Comparison of ENCODE assay signal across 10 cellular contexts in genomic region chr20:64261138-64261537, GRCh38. TPM values are rescaled to one million over a fixed set of nuclear protein-coding genes. Genes with fewer than 3 reads are reported as not detected.
DNase-seq lines count a peak whose midpoint lies in the region; ATAC-seq and TF ChIP-seq lines count a peak whose summit lies in the region.
"Had no signal": no experiment of that assay in that cellular context is flagged by ENCODE, and none has a peak within 500 bp of the region (broad histone marks: within the 10 kb centered on the region; RNA-seq: fewer than 3 reads in every experiment).

No MANE protein-coding gene starts in this region.

- no peak for ATAC-seq in HG02610 (IDR thresholded peaks at IDR 0.05; ENCODE audit: unreplicated experiment)

- TF ChIP-seq CTCF in fibroblast of pulmonary artery (IDR thresholded peaks at IDR 0.05; ENCODE audit: low read length, missing control alignments), result no peak
- no peak for TF ChIP-seq CTCF in osteocyte (IDR thresholded peaks at IDR 0.05)

- peaks cover 66% of the 10 kb centered on the region for H3K4me1 Mint-ChIP-seq in osteocyte (ENCODE audit: unreplicated experiment)

- no peaks in the 10 kb centered on the region for H3K9me3 Mint-ChIP-seq in osteocyte (ENCODE audit: unreplicated experiment)
- H3K9me3 Mint-ChIP-seq: dendritic cell treated with granulocyte-macrophage colony-stimulating factor and Interleukin-4, amounts not matched to agents 40 ng/mL and 50 ng/mL, for 4 days had no signal

- peak overlapping the region; percentile 94 for H3K27ac Mint-ChIP-seq in osteocyte (ENCODE audit: unreplicated experiment)
- H3K27ac Mint-ChIP-seq: dendritic cell treated with granulocyte-macrophage colony-stimulating factor and Interleukin-4, amounts not matched to agents 40 ng/mL and 50 ng/mL, for 4 days had no signal

- H3K4me3 ChIP-seq in BLaER1, result no peak overlapping the region
- H3K4me3 ChIP-seq in fibroblast of pulmonary artery (replicated peaks; ENCODE audit: low read depth, low read length), result no peak overlapping the region

- peaks cover 92% of the 10 kb centered on the region for H4K20me1 ChIP-seq in BLaER1

- peaks cover 47% of the 10 kb centered on the region for H3K36me3 ChIP-seq in BLaER1

- 0 out of 2 replicates have a peak overlapping the region, but pooled peaks have one; percentile 1 for H3K27ac ChIP-seq in BLaER1

- no peak overlapping the region for H3K9ac ChIP-seq in BLaER1

- peak; percentile 55 for DNase-seq in fibroblast of pulmonary artery (ENCODE audit: low read depth)
- DNase-seq in osteocyte (ENCODE audit: extremely low spot score, unreplicated experiment), result no peak
- DNase-seq in NK-92 (lab: John Stamatoyannopoulos, UW; ENCODE audit: unreplicated experiment), result no peak
- no peak for DNase-seq in GF-D8 (lab: John Stamatoyannopoulos, UW)
- DNase-seq in medulla oblongata (ENCODE audit: extremely low spot score), result no peak
- DNase-seq: activated CD4-positive, CD25-positive, alpha-beta regulatory T cell treated with anti-CD3 and anti-CD28 coated beads, Interleukin-2, amount 50 U/mL, for 72 hours had no signal

- H3K36me3 Mint-ChIP-seq in osteocyte (ENCODE audit: unreplicated experiment), result peaks cover 12% of the 10 kb centered on the region

- H3K4me1 ChIP-seq in BLaER1, result peaks cover 49% of the 10 kb centered on the region

- H3K4me2 ChIP-seq in BLaER1, result peak overlapping the region; percentile 54

- peak overlapping the region; percentile 57 for H3K4me3 Mint-ChIP-seq in osteocyte (ENCODE audit: unreplicated experiment)
- H3K4me3 Mint-ChIP-seq: dendritic cell treated with granulocyte-macrophage colony-stimulating factor and Interleukin-4, amounts not matched to agents 40 ng/mL and 50 ng/mL, for 4 days had no signal

- no peaks in the 10 kb centered on the region for H3K27me3 ChIP-seq in BLaER1

- H3K9me3 ChIP-seq in BLaER1, result no peaks in the 10 kb centered on the region

- H3K27me3 Mint-ChIP-seq in osteocyte (ENCODE audit: unreplicated experiment), result no peaks in the 10 kb centered on the region
- H3K27me3 Mint-ChIP-seq: dendritic cell treated with granulocyte-macrophage colony-stimulating factor and Interleukin-4, amounts not matched to agents 40 ng/mL and 50 ng/mL, for 4 days had no signal

TF ChIP-seq in PFSK-1, 5 proteins besides CTCF, POLR2A, EP300 and RAD21:
- TF ChIP-seq POLR2AphosphoS5 (IDR thresholded peaks at IDR 0.05; ENCODE audit: low read depth, low read length) (no peak), FOXP2 (optimal IDR thresholded peaks at IDR 0.05; ENCODE audit: borderline replicate concordance, extremely low read depth, extremely low read length, insufficient read depth) (peak; percentile 95)

RNA-seq across cellular contexts. Expression of gene PCMTD2, which starts 5.6 kb away (rescaled TPM):
- 22.4 TPM for polyA plus RNA-seq in PFSK-1 (2012; ENCODE audit: insufficient read length, low read depth)
- total RNA-seq in osteocyte, result 94.6 and 96.7 TPM in 2 replicates
